In the genomic region with DNA sequence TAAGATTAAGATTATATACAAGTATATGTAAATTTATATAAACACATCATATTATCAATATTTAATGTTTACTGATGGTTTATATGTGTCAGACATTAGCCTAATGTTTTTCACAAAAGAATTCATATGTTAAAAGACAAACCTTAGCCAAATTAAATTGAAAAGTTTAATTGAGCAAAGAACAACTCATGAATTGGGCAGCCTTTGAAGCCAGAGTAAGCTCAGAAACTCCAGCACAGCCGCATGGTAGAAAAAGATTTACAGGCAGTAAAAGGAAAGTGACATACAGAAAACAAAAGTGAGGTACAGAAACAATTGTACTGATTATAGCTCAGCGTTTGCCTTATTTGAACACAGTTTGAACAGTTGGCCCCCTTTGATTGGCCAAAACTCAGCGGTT, we compare ENCODE assay signal across 20 cellular contexts.
DNase-seq lines count a peak whose midpoint lies in the region; ATAC-seq and TF ChIP-seq lines count a peak whose summit lies in the region.
"Had no signal": no experiment of that assay in that cellular context is flagged by ENCODE, and none has a peak within 500 bp of the region (broad histone marks: within the 10 kb centered on the region; RNA-seq: fewer than 3 reads in every experiment).

No MANE protein-coding gene starts in this region.

- TF ChIP-seq EP300 in gastroesophageal sphincter (IDR thresholded peaks at IDR 0.05) = no peak

- H3K4me1 ChIP-seq in HEK293 (ENCODE audit: control insufficient read depth, insufficient read depth, low read length) (no peaks in the 10 kb centered on the region), IMR-90 (ENCODE audit: control insufficient read depth, insufficient read depth, low read length) (peaks cover 4% of the 10 kb centered on the region), rectal smooth muscle tissue (ENCODE audit: control insufficient read depth, insufficient read depth, low read length) (peaks cover 8% of the 10 kb centered on the region), gastroesophageal sphincter (no peaks in the 10 kb centered on the region)
- H3K4me1 ChIP-seq: BE2C, BLaER1 had no signal

- intact Hi-C loops in IMR-90 (cut with micrococcal nuclease) = no loop called here

- H3K79me1 ChIP-seq in IMR-90 (ENCODE audit: low read depth in 1 of 2, low read length in 2 of 2) = no peaks in the 10 kb centered on the region

- H3K9me1 ChIP-seq in IMR-90 (ENCODE audit: insufficient read depth, low read length) = peaks cover 6% of the 10 kb centered on the region; the same call in 1 of the 2 replicates

- no peak overlapping the region for H3K27ac ChIP-seq in HEK293 (ENCODE audit: extremely low read depth, low read depth, low read length)
- no peak overlapping the region for H3K27ac ChIP-seq in IMR-90 (ENCODE audit: insufficient read depth, low read length)
- H3K27ac ChIP-seq in rectal smooth muscle tissue (ENCODE audit: low read depth, low read length) = peak overlapping the region; percentile 71
- H3K27ac ChIP-seq in gastroesophageal sphincter = no peak overlapping the region
- H3K27ac ChIP-seq: BLaER1 had no signal

- no peak overlapping the region for H3K4me3 ChIP-seq in HEK293 (ENCODE audit: low read depth, low read length)
- H3K4me3 ChIP-seq in IMR-90 (ENCODE audit: insufficient read depth, low read depth, low read length) = no peak overlapping the region
- H3K4me3 ChIP-seq in rectal smooth muscle tissue (ENCODE audit: low read length) = no peak overlapping the region
- H3K4me3 ChIP-seq in gastroesophageal sphincter = no peak overlapping the region
- H3K4me3 ChIP-seq: BLaER1, GM12878 had no signal

- no peak overlapping the region for H4K8ac ChIP-seq in IMR-90 (ENCODE audit: low read depth in 2 of 2, low read length in 2 of 2)

- H3K27me3 ChIP-seq in IMR-90 (ENCODE audit: control insufficient read depth, insufficient read depth, low read length) (no peaks in the 10 kb centered on the region), rectal smooth muscle tissue (ENCODE audit: control insufficient read depth, insufficient read depth, low read length) (no peaks in the 10 kb centered on the region), gastroesophageal sphincter (no peaks in the 10 kb centered on the region)
- H3K27me3 ChIP-seq: BE2C, BLaER1 had no signal

- H3K23ac ChIP-seq in IMR-90 (ENCODE audit: low read depth, low read length) = no peak overlapping the region

- H4K20me1 ChIP-seq in IMR-90 (ENCODE audit: insufficient read depth, low read length) = no peaks in the 10 kb centered on the region
- H4K20me1 ChIP-seq: BLaER1 had no signal

- DNase-seq in IMR-90 (no peak), KG1 (lab: John Stamatoyannopoulos, UW) (no peak)
- DNase-seq: 8988T; BE2C; C1 segment of cervical spinal cord; CD4-positive, alpha-beta memory T cell; CD4-positive, CD25-positive, alpha-beta regulatory T cell; CD8-positive, alpha-beta memory T cell; COR-L47; DMS 273 treated with DMSO at 0.1 percent for 48 hours; DMS153; DMS79; DND-41; GDM1 had no signal

- no peak overlapping the region for H2AK9ac ChIP-seq in IMR-90 (replicated peaks; ENCODE audit: low read depth, low read length, poor library complexity)

- TF ChIP-seq RAD21 in IMR-90 (IDR thresholded peaks at IDR 0.05; ENCODE audit: low read length) = no peak

- no peak overlapping the region for H4K91ac ChIP-seq in IMR-90 (ENCODE audit: insufficient read depth, low read depth, low read length)

- no peak overlapping the region for H4K5ac ChIP-seq in IMR-90 (ENCODE audit: low read depth, low read length)

- no peaks in the 10 kb centered on the region for H3K36me3 ChIP-seq in HEK293 (ENCODE audit: control insufficient read depth in 2 of 2, insufficient read depth in 1 of 2, low read length in 2 of 2)
- no peaks in the 10 kb centered on the region for H3K36me3 ChIP-seq in IMR-90 (ENCODE audit: control insufficient read depth, insufficient read depth, low read length)
- no peaks in the 10 kb centered on the region for H3K36me3 ChIP-seq in rectal smooth muscle tissue (ENCODE audit: control insufficient read depth, insufficient read depth, low read length)
- H3K36me3 ChIP-seq in gastroesophageal sphincter = no peaks in the 10 kb centered on the region
- H3K36me3 ChIP-seq: BE2C, BLaER1 had no signal

- dilution Hi-C loops in IMR-90 (cut with HindIII; ENCODE audit: low sequenced_read_pairs, unreplicated experiment) = no loop called here

- 100% methylated on average over 2 of the region's 3 CpGs; no CpG with 5 or more reads in 1 of the 2 experiments for WGBS in IMR-90 (ENCODE audit: extremely low coverage in 2 of 2, insufficient read length in 1 of 2), 2 experiments
- WGBS in gastroesophageal sphincter (ENCODE audit: low coverage in 1 of 2), 2 donors = 81 to 86% methylated on average over 3 of the region's 3 CpGs

- H3K18ac ChIP-seq in IMR-90 (ENCODE audit: low read depth, low read length) = no peak overlapping the region

- in situ Hi-C loops in IMR-90 (cut with MboI; ENCODE audit: low sequenced_read_pairs) = no loop called here

- H3K4ac ChIP-seq in IMR-90 (ENCODE audit: low read depth, low read length) = no peak overlapping the region

- H2AK5ac ChIP-seq in IMR-90 (ENCODE audit: low read depth, low read length) = no peak overlapping the region

- CTCF ChIA-PET in HEK293 (lab: Yijun Ruan, JAX) (no interaction called here), IMR-90 (lab: Yijun Ruan, JAX) (no interaction called here)

- ATAC-seq in IMR-90 (ENCODE audit: low read depth) (no peak), HG02884 (IDR thresholded peaks at IDR 0.05; ENCODE audit: unreplicated experiment) (no peak), gastroesophageal sphincter (no peak)
- ATAC-seq: GM12878 had no signal

- H2BK20ac ChIP-seq in IMR-90 (ENCODE audit: low read depth, low read length) = no peak overlapping the region

- H3K4me2 ChIP-seq in IMR-90 (ENCODE audit: low read depth, low read length) = no peak overlapping the region
- H3K4me2 ChIP-seq: BLaER1 had no signal

- POLR2A ChIA-PET in HEK293 (lab: Yijun Ruan, JAX) = no interaction called here
- POLR2A ChIA-PET in IMR-90 (lab: Charles Lee; ENCODE audit: unreplicated experiment) = no interaction called here

- 0 out of 2 replicates have a peak overlapping the region, but pooled peaks have one; percentile 10 for H2BK120ac ChIP-seq in IMR-90 (ENCODE audit: low read depth, low read length)

- H2BK15ac ChIP-seq in IMR-90 (ENCODE audit: low read depth, low read length) = no peak overlapping the region

- no peak overlapping the region for H3K56ac ChIP-seq in IMR-90 (ENCODE audit: extremely low read depth, insufficient read depth, low read length)

- TF ChIP-seq CTCF in HEK293 (tag by site-specific recombination; IDR thresholded peaks at IDR 0.05) (no peak), IMR-90 (conservative IDR thresholded peaks at IDR 0.05; ENCODE audit: low read depth, low read length) (no peak), gastroesophageal sphincter (IDR thresholded peaks at IDR 0.05) (no peak)

- H2BK5ac ChIP-seq in IMR-90 (ENCODE audit: low read depth, low read length, poor library complexity, severe bottlenecking) = no peak overlapping the region

- no peak overlapping the region for H3K14ac ChIP-seq in IMR-90 (replicated peaks; ENCODE audit: low read depth, low read length)

- H3K9me3 ChIP-seq in HEK293 (ENCODE audit: control insufficient read depth, insufficient read depth, low read depth, low read length) (no peaks in the 10 kb centered on the region), IMR-90 (ENCODE audit: control insufficient read depth, insufficient read depth, low read length) (no peaks in the 10 kb centered on the region), gastroesophageal sphincter (no peaks in the 10 kb centered on the region)
- H3K9me3 ChIP-seq: BE2C, BLaER1 had no signal

- H3K9ac ChIP-seq in IMR-90 (ENCODE audit: low read depth, low read length) (no peak overlapping the region), rectal smooth muscle tissue (ENCODE audit: low read length) (no peak overlapping the region)
- H3K9ac ChIP-seq: BLaER1 had no signal

- no peak for TF ChIP-seq POLR2A in IMR-90 (IDR thresholded peaks at IDR 0.05; ENCODE audit: low read depth, low read length)
- no peak for TF ChIP-seq POLR2A in gastroesophageal sphincter (IDR thresholded peaks at IDR 0.05)

- BruUV-seq in IMR-90 (replicated peaks; lab: Mats Ljungman, UMichigan) = no TSS peak

- H2AFZ ChIP-seq in IMR-90 (replicated peaks; ENCODE audit: low read length, poor library complexity) = no peak overlapping the region

TF ChIP-seq in HEK293, 187 proteins besides CTCF, POLR2A, EP300 and RAD21:
- TF ChIP-seq ZNF549 (tag by site-specific recombination; IDR thresholded peaks at IDR 0.05) (peak; percentile 91), ZNF10 (tag by site-specific recombination; IDR thresholded peaks at IDR 0.05) (no peak)

TF ChIP-seq in IMR-90, 13 proteins besides CTCF, POLR2A, EP300 and RAD21:
- TF ChIP-seq RFX5 (IDR thresholded peaks at IDR 0.05; ENCODE audit: low read depth, low read length) = no peak
- TF ChIP-seq SMC3 (IDR thresholded peaks at IDR 0.05; ENCODE audit: low read depth, low read length) = no peak
- no peak for TF ChIP-seq MAFK (IDR thresholded peaks at IDR 0.05; ENCODE audit: low read depth, low read length)
- TF ChIP-seq CEBPB (IDR thresholded peaks at IDR 0.05; ENCODE audit: low read depth, low read length) = no peak
- no peak for TF ChIP-seq FOS (IDR thresholded peaks at IDR 0.05; ENCODE audit: low read depth, low read length)
- TF ChIP-seq NFE2L2 (IDR thresholded peaks at IDR 0.05; ENCODE audit: low read depth, low read length) = no peak
- TF ChIP-seq RCOR1 (IDR thresholded peaks at IDR 0.05; ENCODE audit: insufficient replicate concordance, low read length) = no peak
- no peak for TF ChIP-seq BHLHE40 (IDR thresholded peaks at IDR 0.05; ENCODE audit: low read depth, low read length)
TF ChIP-seq in IMR-90: peak in this region for 0.
